1 cellular context compared by ENCODE assay signal in the genomic region with DNA sequence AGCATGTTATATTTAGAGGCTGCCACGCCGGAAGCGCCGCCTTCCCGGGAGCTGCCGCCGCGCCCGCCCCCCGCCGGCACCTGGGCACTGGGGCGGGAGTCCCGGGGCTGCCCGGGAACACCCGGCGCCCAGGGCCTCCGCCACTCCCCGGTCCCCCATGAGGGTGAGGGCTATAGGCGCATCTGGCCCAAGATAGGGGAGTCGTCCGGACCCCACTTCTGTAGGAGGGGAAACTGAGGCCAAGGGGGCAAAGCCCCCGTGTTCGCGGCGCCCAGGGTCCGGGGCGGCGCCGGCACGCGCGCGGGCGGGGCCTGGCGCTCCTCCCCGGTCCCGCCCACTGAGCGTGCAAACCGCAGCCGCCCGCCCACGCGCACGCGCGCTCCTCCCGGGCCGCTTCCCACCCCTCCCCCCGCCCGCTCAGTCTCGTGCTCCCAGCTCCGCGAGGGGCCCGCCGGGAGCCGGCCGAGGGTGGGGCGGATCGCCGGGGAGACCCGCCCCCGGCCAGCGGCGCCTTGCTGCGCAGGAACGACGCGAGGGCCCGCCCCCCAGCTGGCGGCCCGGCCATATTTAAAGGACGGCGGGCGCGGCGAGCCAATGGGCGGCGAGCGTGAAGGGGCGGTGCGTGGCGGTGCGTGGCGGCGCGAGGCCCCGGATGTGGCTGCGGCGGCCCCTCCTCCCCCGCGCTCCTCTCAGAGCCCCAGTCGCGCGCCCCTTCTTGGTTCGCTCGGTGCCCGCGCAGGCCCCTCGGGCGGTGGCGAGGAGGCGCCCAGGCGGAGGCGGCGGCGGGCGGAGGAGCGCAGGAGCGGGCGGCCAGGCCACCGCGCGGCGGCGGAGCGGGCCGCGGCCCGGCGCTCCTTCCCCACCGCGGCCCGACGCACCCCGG.
TF ChIP-seq lines count a peak whose summit lies in the region.

A gene (plus strand): TSS at position 700 of the 883 bp plus-strand sequence. CDS start 192 bp downstream, outside the sequence.

TF ChIP-seq in HEK293, 187 proteins besides CTCF, POLR2A, EP300 and RAD21 (continued from another document and continues in another):
- TF ChIP-seq, protein P1, sequence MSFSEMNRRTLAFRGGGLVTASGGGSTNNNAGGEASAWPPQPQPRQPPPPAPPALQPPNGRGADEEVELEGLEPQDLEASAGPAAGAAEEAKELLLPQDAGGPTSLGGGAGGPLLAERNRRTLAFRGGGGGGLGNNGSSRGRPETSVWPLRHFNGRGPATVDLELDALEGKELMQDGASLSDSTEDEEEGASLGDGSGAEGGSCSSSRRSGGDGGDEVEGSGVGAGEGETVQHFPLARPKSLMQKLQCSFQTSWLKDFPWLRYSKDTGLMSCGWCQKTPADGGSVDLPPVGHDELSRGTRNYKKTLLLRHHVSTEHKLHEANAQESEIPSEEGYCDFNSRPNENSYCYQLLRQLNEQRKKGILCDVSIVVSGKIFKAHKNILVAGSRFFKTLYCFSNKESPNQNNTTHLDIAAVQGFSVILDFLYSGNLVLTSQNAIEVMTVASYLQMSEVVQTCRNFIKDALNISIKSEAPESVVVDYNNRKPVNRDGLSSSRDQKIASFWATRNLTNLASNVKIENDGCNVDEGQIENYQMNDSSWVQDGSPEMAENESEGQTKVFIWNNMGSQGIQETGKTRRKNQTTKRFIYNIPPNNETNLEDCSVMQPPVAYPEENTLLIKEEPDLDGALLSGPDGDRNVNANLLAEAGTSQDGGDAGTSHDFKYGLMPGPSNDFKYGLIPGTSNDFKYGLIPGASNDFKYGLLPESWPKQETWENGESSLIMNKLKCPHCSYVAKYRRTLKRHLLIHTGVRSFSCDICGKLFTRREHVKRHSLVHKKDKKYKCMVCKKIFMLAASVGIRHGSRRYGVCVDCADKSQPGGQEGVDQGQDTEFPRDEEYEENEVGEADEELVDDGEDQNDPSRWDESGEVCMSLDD (tag by site-specific recombination; IDR thresholded peaks at IDR 0.05): no peak
- TF ChIP-seq ZNF561 (tag by site-specific recombination; IDR thresholded peaks at IDR 0.05; ENCODE audit: borderline replicate concordance) (peak; percentile 88), OSR2 (tag by site-specific recombination; IDR thresholded peaks at IDR 0.05) (peak; percentile 68; the same call in 1 of the 2 replicates), ZNF48 (tag by site-specific recombination; IDR thresholded peaks at IDR 0.05) (no peak), ZBTB20 (tag by site-specific recombination; IDR thresholded peaks at IDR 0.05) (peak; percentile 97), YY1 (tag by site-specific recombination; IDR thresholded peaks at IDR 0.05) (no peak), GLIS2 (tag by site-specific recombination; IDR thresholded peaks at IDR 0.05) (peak; percentile 78), ZNF785 (tag by site-specific recombination; IDR thresholded peaks at IDR 0.05) (no peak), ZXDB (tag by site-specific recombination; IDR thresholded peaks at IDR 0.05) (0 out of 2 replicates have a peak, but pooled peaks have one; percentile 30), TCF7L2 (IDR thresholded peaks at IDR 0.05; ENCODE audit: borderline replicate concordance, low read depth, low read length) (no peak), ZNF391 (tag by site-specific recombination; IDR thresholded peaks at IDR 0.05; ENCODE audit: borderline replicate concordance, low read depth) (no peak), ZNF791 (tag by site-specific recombination; IDR thresholded peaks at IDR 0.05) (no peak), BCL11A (tag by site-specific recombination; IDR thresholded peaks at IDR 0.05; ENCODE audit: low read depth) (no peak), ZNF2 (tag by site-specific recombination; IDR thresholded peaks at IDR 0.05) (no peak), ZNF16 (tag by site-specific recombination; IDR thresholded peaks at IDR 0.05; ENCODE audit: low read depth) (no peak), ZNF530 (tag by site-specific recombination; IDR thresholded peaks at IDR 0.05; ENCODE audit: low read depth) (no peak), ZNF747 (tag by site-specific recombination; IDR thresholded peaks at IDR 0.05) (no peak), ZNF549 (tag by site-specific recombination; IDR thresholded peaks at IDR 0.05) (no peak), ZNF302 (tag by site-specific recombination; IDR thresholded peaks at IDR 0.05; ENCODE audit: low read depth) (no peak), ZNF184 (tag by site-specific recombination; IDR thresholded peaks at IDR 0.05) (0 out of 2 replicates have a peak, but pooled peaks have one; percentile 21), ZFP37 (tag by site-specific recombination; IDR thresholded peaks at IDR 0.05) (no peak), ZNF140 (tag by site-specific recombination; IDR thresholded peaks at IDR 0.05) (no peak), ZNF121 (tag by site-specific recombination; IDR thresholded peaks at IDR 0.05) (no peak), HOXA7 (CRISPR knock-in tag; IDR thresholded peaks at IDR 0.05; ENCODE audit: borderline replicate concordance) (no peak), ZNF112 (tag by site-specific recombination; IDR thresholded peaks at IDR 0.05) (no peak), ZNF423 (tag by site-specific recombination; IDR thresholded peaks at IDR 0.05) (no peak), ZNF626 (tag by site-specific recombination; IDR thresholded peaks at IDR 0.05) (no peak), KLF1 (tag by site-specific recombination; IDR thresholded peaks at IDR 0.05) (no peak; the same call in 1 of the 2 replicates), ZNF133 (tag by site-specific recombination; IDR thresholded peaks at IDR 0.05) (no peak), ZNF658 (tag by site-specific recombination; IDR thresholded peaks at IDR 0.05) (no peak), ZNF366 (tag by site-specific recombination; conservative IDR thresholded peaks at IDR 0.05) (no peak)
- TF ChIP-seq, protein P2, sequence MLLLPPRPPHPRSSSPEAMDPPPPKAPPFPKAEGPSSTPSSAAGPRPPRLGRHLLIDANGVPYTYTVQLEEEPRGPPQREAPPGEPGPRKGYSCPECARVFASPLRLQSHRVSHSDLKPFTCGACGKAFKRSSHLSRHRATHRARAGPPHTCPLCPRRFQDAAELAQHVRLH (tag by site-specific recombination; IDR thresholded peaks at IDR 0.05): no peak
- TF ChIP-seq, protein P3, sequence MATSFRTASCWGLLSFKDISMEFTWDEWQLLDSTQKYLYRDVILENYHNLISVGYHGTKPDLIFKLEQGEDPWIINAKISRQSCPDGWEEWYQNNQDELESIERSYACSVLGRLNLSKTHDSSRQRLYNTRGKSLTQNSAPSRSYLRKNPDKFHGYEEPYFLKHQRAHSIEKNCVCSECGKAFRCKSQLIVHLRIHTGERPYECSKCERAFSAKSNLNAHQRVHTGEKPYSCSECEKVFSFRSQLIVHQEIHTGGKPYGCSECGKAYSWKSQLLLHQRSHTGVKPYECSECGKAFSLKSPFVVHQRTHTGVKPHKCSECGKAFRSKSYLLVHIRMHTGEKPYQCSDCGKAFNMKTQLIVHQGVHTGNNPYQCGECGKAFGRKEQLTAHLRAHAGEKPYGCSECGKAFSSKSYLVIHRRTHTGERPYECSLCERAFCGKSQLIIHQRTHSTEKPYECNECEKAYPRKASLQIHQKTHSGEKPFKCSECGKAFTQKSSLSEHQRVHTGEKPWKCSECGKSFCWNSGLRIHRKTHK (tag by site-specific recombination; IDR thresholded peaks at IDR 0.05): no peak
- TF ChIP-seq, protein P4, sequence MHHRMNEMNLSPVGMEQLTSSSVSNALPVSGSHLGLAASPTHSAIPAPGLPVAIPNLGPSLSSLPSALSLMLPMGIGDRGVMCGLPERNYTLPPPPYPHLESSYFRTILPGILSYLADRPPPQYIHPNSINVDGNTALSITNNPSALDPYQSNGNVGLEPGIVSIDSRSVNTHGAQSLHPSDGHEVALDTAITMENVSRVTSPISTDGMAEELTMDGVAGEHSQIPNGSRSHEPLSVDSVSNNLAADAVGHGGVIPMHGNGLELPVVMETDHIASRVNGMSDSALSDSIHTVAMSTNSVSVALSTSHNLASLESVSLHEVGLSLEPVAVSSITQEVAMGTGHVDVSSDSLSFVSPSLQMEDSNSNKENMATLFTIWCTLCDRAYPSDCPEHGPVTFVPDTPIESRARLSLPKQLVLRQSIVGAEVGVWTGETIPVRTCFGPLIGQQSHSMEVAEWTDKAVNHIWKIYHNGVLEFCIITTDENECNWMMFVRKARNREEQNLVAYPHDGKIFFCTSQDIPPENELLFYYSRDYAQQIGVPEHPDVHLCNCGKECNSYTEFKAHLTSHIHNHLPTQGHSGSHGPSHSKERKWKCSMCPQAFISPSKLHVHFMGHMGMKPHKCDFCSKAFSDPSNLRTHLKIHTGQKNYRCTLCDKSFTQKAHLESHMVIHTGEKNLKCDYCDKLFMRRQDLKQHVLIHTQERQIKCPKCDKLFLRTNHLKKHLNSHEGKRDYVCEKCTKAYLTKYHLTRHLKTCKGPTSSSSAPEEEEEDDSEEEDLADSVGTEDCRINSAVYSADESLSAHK (tag by site-specific recombination; IDR thresholded peaks at IDR 0.05): no peak
- TF ChIP-seq, protein P5, sequence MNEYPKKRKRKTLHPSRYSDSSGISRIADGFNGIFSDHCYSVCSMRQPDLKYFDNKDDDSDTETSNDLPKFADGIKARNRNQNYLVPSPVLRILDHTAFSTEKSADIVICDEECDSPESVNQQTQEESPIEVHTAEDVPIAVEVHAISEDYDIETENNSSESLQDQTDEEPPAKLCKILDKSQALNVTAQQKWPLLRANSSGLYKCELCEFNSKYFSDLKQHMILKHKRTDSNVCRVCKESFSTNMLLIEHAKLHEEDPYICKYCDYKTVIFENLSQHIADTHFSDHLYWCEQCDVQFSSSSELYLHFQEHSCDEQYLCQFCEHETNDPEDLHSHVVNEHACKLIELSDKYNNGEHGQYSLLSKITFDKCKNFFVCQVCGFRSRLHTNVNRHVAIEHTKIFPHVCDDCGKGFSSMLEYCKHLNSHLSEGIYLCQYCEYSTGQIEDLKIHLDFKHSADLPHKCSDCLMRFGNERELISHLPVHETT (tag by site-specific recombination; IDR thresholded peaks at IDR 0.05): no peak
- TF ChIP-seq, protein P6, sequence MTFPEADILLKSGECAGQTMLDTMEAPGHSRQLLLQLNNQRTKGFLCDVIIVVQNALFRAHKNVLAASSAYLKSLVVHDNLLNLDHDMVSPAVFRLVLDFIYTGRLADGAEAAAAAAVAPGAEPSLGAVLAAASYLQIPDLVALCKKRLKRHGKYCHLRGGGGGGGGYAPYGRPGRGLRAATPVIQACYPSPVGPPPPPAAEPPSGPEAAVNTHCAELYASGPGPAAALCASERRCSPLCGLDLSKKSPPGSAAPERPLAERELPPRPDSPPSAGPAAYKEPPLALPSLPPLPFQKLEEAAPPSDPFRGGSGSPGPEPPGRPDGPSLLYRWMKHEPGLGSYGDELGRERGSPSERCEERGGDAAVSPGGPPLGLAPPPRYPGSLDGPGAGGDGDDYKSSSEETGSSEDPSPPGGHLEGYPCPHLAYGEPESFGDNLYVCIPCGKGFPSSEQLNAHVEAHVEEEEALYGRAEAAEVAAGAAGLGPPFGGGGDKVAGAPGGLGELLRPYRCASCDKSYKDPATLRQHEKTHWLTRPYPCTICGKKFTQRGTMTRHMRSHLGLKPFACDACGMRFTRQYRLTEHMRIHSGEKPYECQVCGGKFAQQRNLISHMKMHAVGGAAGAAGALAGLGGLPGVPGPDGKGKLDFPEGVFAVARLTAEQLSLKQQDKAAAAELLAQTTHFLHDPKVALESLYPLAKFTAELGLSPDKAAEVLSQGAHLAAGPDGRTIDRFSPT (tag by site-specific recombination; IDR thresholded peaks at IDR 0.05): no peak
- TF ChIP-seq, protein P7, sequence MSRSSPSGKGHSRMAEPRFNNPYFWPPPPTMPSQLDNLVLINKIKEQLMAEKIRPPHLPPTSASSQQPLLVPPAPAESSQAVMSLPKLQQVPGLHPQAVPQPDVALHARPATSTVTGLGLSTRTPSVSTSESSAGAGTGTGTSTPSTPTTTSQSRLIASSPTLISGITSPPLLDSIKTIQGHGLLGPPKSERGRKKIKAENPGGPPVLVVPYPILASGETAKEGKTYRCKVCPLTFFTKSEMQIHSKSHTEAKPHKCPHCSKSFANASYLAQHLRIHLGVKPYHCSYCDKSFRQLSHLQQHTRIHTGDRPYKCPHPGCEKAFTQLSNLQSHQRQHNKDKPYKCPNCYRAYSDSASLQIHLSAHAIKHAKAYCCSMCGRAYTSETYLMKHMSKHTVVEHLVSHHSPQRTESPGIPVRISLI (tag by site-specific recombination; IDR thresholded peaks at IDR 0.05): no peak
- TF ChIP-seq, protein P8, sequence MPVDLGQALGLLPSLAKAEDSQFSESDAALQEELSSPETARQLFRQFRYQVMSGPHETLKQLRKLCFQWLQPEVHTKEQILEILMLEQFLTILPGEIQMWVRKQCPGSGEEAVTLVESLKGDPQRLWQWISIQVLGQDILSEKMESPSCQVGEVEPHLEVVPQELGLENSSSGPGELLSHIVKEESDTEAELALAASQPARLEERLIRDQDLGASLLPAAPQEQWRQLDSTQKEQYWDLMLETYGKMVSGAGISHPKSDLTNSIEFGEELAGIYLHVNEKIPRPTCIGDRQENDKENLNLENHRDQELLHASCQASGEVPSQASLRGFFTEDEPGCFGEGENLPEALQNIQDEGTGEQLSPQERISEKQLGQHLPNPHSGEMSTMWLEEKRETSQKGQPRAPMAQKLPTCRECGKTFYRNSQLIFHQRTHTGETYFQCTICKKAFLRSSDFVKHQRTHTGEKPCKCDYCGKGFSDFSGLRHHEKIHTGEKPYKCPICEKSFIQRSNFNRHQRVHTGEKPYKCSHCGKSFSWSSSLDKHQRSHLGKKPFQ (tag by site-specific recombination; IDR thresholded peaks at IDR 0.05): no peak
- TF ChIP-seq, protein P9, sequence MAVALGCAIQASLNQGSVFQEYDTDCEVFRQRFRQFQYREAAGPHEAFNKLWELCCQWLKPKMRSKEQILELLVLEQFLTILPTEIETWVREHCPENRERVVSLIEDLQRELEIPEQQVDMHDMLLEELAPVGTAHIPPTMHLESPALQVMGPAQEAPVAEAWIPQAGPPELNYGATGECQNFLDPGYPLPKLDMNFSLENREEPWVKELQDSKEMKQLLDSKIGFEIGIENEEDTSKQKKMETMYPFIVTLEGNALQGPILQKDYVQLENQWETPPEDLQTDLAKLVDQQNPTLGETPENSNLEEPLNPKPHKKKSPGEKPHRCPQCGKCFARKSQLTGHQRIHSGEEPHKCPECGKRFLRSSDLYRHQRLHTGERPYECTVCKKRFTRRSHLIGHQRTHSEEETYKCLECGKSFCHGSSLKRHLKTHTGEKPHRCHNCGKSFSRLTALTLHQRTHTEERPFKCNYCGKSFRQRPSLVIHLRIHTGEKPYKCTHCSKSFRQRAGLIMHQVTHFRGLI (tag by site-specific recombination; IDR thresholded peaks at IDR 0.05): no peak
- TF ChIP-seq, protein P10, sequence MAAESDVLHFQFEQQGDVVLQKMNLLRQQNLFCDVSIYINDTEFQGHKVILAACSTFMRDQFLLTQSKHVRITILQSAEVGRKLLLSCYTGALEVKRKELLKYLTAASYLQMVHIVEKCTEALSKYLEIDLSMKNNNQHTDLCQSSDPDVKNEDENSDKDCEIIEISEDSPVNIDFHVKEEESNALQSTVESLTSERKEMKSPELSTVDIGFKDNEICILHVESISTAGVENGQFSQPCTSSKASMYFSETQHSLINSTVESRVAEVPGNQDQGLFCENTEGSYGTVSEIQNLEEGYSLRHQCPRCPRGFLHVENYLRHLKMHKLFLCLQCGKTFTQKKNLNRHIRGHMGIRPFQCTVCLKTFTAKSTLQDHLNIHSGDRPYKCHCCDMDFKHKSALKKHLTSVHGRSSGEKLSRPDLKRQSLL (tag by site-specific recombination; IDR thresholded peaks at IDR 0.05): no peak
- TF ChIP-seq, protein P11, sequence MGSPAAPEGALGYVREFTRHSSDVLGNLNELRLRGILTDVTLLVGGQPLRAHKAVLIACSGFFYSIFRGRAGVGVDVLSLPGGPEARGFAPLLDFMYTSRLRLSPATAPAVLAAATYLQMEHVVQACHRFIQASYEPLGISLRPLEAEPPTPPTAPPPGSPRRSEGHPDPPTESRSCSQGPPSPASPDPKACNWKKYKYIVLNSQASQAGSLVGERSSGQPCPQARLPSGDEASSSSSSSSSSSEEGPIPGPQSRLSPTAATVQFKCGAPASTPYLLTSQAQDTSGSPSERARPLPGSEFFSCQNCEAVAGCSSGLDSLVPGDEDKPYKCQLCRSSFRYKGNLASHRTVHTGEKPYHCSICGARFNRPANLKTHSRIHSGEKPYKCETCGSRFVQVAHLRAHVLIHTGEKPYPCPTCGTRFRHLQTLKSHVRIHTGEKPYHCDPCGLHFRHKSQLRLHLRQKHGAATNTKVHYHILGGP (tag by site-specific recombination; IDR thresholded peaks at IDR 0.05): no peak
